Comparison of ENCODE assay signal across 9 cellular contexts in the genomic region with DNA sequence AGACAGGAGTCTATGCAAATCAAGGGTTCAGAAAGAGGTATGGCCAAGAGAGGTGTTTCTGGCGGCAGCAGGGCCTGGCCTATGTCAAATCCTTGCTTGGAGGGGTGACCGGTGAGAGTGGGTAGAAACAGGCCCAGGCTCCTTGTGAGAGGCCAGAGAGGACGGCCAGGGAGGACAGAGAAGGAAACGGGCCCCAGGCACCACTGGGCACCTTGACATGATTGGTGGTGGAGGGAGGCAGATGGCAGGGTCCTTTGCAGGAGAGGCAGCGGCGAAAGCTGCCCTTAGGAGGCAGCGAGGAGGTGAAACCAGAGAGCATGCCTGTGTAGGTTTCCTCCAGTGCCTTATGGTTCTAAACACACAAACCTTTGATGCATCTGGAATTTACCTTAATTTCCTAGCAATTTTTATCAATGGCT. TPM values are rescaled to one million over a fixed set of nuclear protein-coding genes. Genes with fewer than 3 reads are reported as not detected.
DNase-seq lines count a peak whose midpoint lies in the region; TF ChIP-seq lines count a peak whose summit lies in the region.
"Had no signal": no experiment of that assay in that cellular context is flagged by ENCODE, and none has a peak within 500 bp of the region (broad histone marks: within the 10 kb centered on the region; RNA-seq: fewer than 3 reads in every experiment).

No MANE protein-coding gene starts in this region.

- TF ChIP-seq CTCF in GM10248 (IDR thresholded peaks at IDR 0.05; ENCODE audit: control extremely low read depth, extremely low read depth, low read depth, missing control alignments) (peak; percentile 9), endothelial cell (IDR thresholded peaks at IDR 0.05; ENCODE audit: unreplicated experiment) (no peak)

- DNase-seq in GM10248 (ENCODE audit: extremely low spot score) (no peak), NCI-H526 treated with DMSO at 0.1 percent for 48 hours (lab: John Stamatoyannopoulos, UW) (peak; percentile 72), dermis blood vessel endothelial cell (peak; percentile 21), NCI-H345 treated with DMSO at 0.1 percent for 48 hours (lab: John Stamatoyannopoulos, UW; ENCODE audit: unreplicated experiment) (no peak), NCI-H1092 (lab: John Stamatoyannopoulos, UW) (no peak), endothelial cell (ENCODE audit: low spot score) (no peak), AG08395 (ENCODE audit: low spot score) (no peak)

- H3K27me3 ChIP-seq in rectal smooth muscle tissue (ENCODE audit: control insufficient read depth, insufficient read depth, low read length): no peaks in the 10 kb centered on the region

- H3K4me1 ChIP-seq in rectal smooth muscle tissue (ENCODE audit: control insufficient read depth, insufficient read depth, low read length): peaks cover 61% of the 10 kb centered on the region

- H3K4me3 ChIP-seq in rectal smooth muscle tissue (ENCODE audit: low read length): no peak overlapping the region

- no peaks in the 10 kb centered on the region for H3K9me3 Mint-ChIP-seq in endothelial cell (ENCODE audit: unreplicated experiment)

- H3K27me3 Mint-ChIP-seq in endothelial cell (ENCODE audit: unreplicated experiment): peaks cover 9% of the 10 kb centered on the region

- H3K4me1 Mint-ChIP-seq in endothelial cell (ENCODE audit: unreplicated experiment): peaks cover 6% of the 10 kb centered on the region

- H3K4me3 Mint-ChIP-seq in endothelial cell (ENCODE audit: unreplicated experiment): no peak overlapping the region

- no peak overlapping the region for H3K9ac ChIP-seq in rectal smooth muscle tissue (ENCODE audit: low read length)

- peak overlapping the region; percentile 94 for H3K27ac ChIP-seq in rectal smooth muscle tissue (ENCODE audit: low read depth, low read length)
- H3K27ac ChIP-seq: neutrophil had no signal

- H3K36me3 Mint-ChIP-seq in endothelial cell (ENCODE audit: low read depth, unreplicated experiment): no peaks in the 10 kb centered on the region

- no peak overlapping the region for H3K27ac Mint-ChIP-seq in endothelial cell (ENCODE audit: unreplicated experiment)

- no peaks in the 10 kb centered on the region for H3K36me3 ChIP-seq in rectal smooth muscle tissue (ENCODE audit: control insufficient read depth, insufficient read depth, low read length)
- H3K36me3 ChIP-seq: neutrophil had no signal

- CTCF ChIA-PET in GM10248 (lab: Yijun Ruan, JAX): no interaction called here

- POLR2A ChIA-PET in GM10248 (lab: Yijun Ruan, JAX): no interaction called here

RNA-seq across cellular contexts. Expression of gene RAMP1, which starts 6.2 kb away (rescaled TPM):
- total RNA-seq in dermis blood vessel endothelial cell (0.85 TPM in 1 of 2 replicates, not detected in the other), endothelial cell (ENCODE audit: unreplicated experiment) (2.2 TPM)

Comparison
In these comparisons a context has a peak if more than half of its experiments do, and no peak if none do; other contexts are left out.
1. DNase-seq: peak in NCI-H526 treated with DMSO at 0.1 percent for 48 hours (single experiment) and dermis blood vessel endothelial cell (single experiment); none in GM10248 (single experiment), NCI-H345 treated with DMSO at 0.1 percent for 48 hours (single experiment), NCI-H1092 (single experiment), endothelial cell (single experiment) and AG08395 (single experiment).